In the genomic region with DNA sequence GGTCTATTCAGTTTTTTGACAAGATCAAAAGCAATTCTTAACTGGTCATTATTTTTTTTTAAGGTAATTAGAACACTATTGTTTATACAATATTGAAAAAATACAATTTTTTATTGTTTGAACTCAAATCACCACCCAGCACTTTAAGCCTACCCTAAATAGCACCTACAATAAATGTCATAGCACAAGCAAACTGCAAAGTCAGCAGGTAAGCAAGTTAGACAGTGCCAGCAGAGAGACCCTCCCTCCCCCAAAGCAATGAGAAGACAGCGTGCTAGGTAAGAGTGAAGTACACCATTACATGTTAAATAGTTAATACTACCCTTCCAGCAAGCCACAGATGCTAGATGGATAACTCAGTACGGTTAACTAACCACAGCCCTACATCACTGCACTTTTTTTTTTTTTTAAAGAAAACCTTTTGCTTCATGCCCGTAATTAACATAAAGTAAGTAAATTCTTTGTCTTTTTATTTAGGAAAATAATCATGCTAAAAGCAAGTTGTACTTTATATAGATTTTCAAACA, we compare ENCODE assay signal across 22 cellular contexts.
DNase-seq lines count a peak whose midpoint lies in the region; ATAC-seq and TF ChIP-seq lines count a peak whose summit lies in the region.
"Had no signal": no experiment of that assay in that cellular context is flagged by ENCODE, and none has a peak within 500 bp of the region (broad histone marks: within the 10 kb centered on the region; RNA-seq: fewer than 3 reads in every experiment).

No MANE protein-coding gene starts in this region.

- H3K27ac Mint-ChIP-seq in Caco-2 (ENCODE audit: unreplicated experiment) (peak overlapping the region; percentile 46), chondrocyte (ENCODE audit: unreplicated experiment) (peak overlapping the region; percentile 99)
- H3K27ac Mint-ChIP-seq in stimulated activated effector memory CD8-positive, alpha-beta T cell treated with anti-CD3 and anti-CD28 coated beads, Interleukin-12 subunit alpha, Interleukin-12 subunit beta, amount 100 ng/mL, for 72 hours: peak overlapping the region; percentile 4
- H3K27ac Mint-ChIP-seq: activated naive CD4-positive, alpha-beta T cell treated with anti-CD3 and anti-CD28 coated beads, Interleukin-2, amount 50 U/mL, for 24 hours; activated T-helper 1 cell treated with anti-CD3 and anti-CD28 coated beads, Interleukin-12 subunit alpha, Interleukin-12 subunit beta, Interleukin-2, Interleukin-4 antibody, amounts not matched to agents 30 ng/mL and 10 ng/mL and 1 ng/mL, durations not matched to agents 14 hours and 24 hours and 36 hours; B cell; WTC11 had no signal

- no peak overlapping the region for H3K4me3 Mint-ChIP-seq in Caco-2 (ENCODE audit: unreplicated experiment)
- no peak overlapping the region for H3K4me3 Mint-ChIP-seq in chondrocyte (ENCODE audit: unreplicated experiment)
- no peak overlapping the region for H3K4me3 Mint-ChIP-seq in stimulated activated effector memory CD8-positive, alpha-beta T cell treated with anti-CD3 and anti-CD28 coated beads, Interleukin-12 subunit alpha, Interleukin-12 subunit beta, amount 100 ng/mL, for 72 hours
- H3K4me3 Mint-ChIP-seq: activated naive CD4-positive, alpha-beta T cell treated with anti-CD3 and anti-CD28 coated beads, Interleukin-2, amount 50 U/mL, for 24 hours; activated T-helper 1 cell treated with anti-CD3 and anti-CD28 coated beads, Interleukin-12 subunit alpha, Interleukin-12 subunit beta, Interleukin-2, Interleukin-4 antibody, amounts not matched to agents 30 ng/mL and 10 ng/mL and 1 ng/mL, durations not matched to agents 14 hours and 24 hours and 36 hours; B cell; CD8-positive, alpha-beta memory T cell; central memory CD8-positive, alpha-beta T cell; memory B cell; WTC11 had no signal

- no peak for DNase-seq in Caco-2
- DNase-seq in M059J (ENCODE audit: low read depth): peak; percentile 54
- DNase-seq in chondrocyte (ENCODE audit: low spot score): no peak
- no peak for DNase-seq in stimulated activated effector memory CD8-positive, alpha-beta T cell treated with anti-CD3 and anti-CD28 coated beads, Interleukin-12 subunit alpha, Interleukin-12 subunit beta, amount 100 ng/mL, for 72 hours (ENCODE audit: low spot score in 2 of 2)
- DNase-seq in DMS153 treated with DMSO at 0.1 percent for 48 hours (lab: John Stamatoyannopoulos, UW; ENCODE audit: unreplicated experiment): no peak
- DNase-seq: activated CD4-positive, alpha-beta T cell treated with anti-CD3 and anti-CD28 coated beads, Interleukin-2, amount 50 U/mL, for 1 hour; anterior cingulate cortex; CD8-positive, alpha-beta memory T cell; DMS153; Kasumi-1; kidney glomerular epithelial cell; NCI-H187 treated with DMSO at 0.1 percent for 48 hours; NCI-H526 treated with DMSO at 0.1 percent for 48 hours; T-helper 9 cell had no signal

- no peak for ATAC-seq in stimulated activated effector memory CD8-positive, alpha-beta T cell treated with anti-CD3 and anti-CD28 coated beads, Interleukin-12 subunit alpha, Interleukin-12 subunit beta, amount 100 ng/mL, for 72 hours
- ATAC-seq in HG02588 (IDR thresholded peaks at IDR 0.05; ENCODE audit: unreplicated experiment): no peak
- ATAC-seq in HG03097 (IDR thresholded peaks at IDR 0.05; ENCODE audit: low FRiP score, unreplicated experiment): no peak
- ATAC-seq: WTC11 had no signal

- no peaks in the 10 kb centered on the region for H3K9me3 Mint-ChIP-seq in Caco-2 (ENCODE audit: unreplicated experiment)
- no peaks in the 10 kb centered on the region for H3K9me3 Mint-ChIP-seq in chondrocyte (ENCODE audit: low read depth)
- no peaks in the 10 kb centered on the region for H3K9me3 Mint-ChIP-seq in stimulated activated effector memory CD8-positive, alpha-beta T cell treated with anti-CD3 and anti-CD28 coated beads, Interleukin-12 subunit alpha, Interleukin-12 subunit beta, amount 100 ng/mL, for 72 hours
- H3K9me3 Mint-ChIP-seq: activated naive CD4-positive, alpha-beta T cell treated with anti-CD3 and anti-CD28 coated beads, Interleukin-2, amount 50 U/mL, for 24 hours; activated T-helper 1 cell treated with anti-CD3 and anti-CD28 coated beads, Interleukin-12 subunit alpha, Interleukin-12 subunit beta, Interleukin-2, Interleukin-4 antibody, amounts not matched to agents 30 ng/mL and 10 ng/mL and 1 ng/mL, durations not matched to agents 14 hours and 24 hours and 36 hours; CD8-positive, alpha-beta memory T cell; central memory CD8-positive, alpha-beta T cell; memory B cell; WTC11 had no signal

- no peaks in the 10 kb centered on the region for H3K27me3 Mint-ChIP-seq in Caco-2 (ENCODE audit: insufficient read depth, unreplicated experiment)
- no peaks in the 10 kb centered on the region for H3K27me3 Mint-ChIP-seq in chondrocyte (ENCODE audit: low read depth)
- H3K27me3 Mint-ChIP-seq: activated naive CD4-positive, alpha-beta T cell treated with anti-CD3 and anti-CD28 coated beads, Interleukin-2, amount 50 U/mL, for 24 hours; B cell; CD8-positive, alpha-beta memory T cell; central memory CD8-positive, alpha-beta T cell; memory B cell had no signal

- no peak overlapping the region for H3K4me3 ChIP-seq in Caco-2 (ENCODE audit: low read depth, low read length)

- intact Hi-C loops in Caco-2 (cut with micrococcal nuclease; ENCODE audit: unreplicated experiment): no loop called here

- H3K36me3 Mint-ChIP-seq in Caco-2 (ENCODE audit: insufficient read depth, unreplicated experiment) (peaks cover 46% of the 10 kb centered on the region), chondrocyte (ENCODE audit: low read depth) (peaks cover 39% of the 10 kb centered on the region)
- peaks cover 60% of the 10 kb centered on the region for H3K36me3 Mint-ChIP-seq in stimulated activated effector memory CD8-positive, alpha-beta T cell treated with anti-CD3 and anti-CD28 coated beads, Interleukin-12 subunit alpha, Interleukin-12 subunit beta, amount 100 ng/mL, for 72 hours

- CTCF ChIA-PET in Caco-2 (lab: Charles Lee): interaction anchor here (0.7 kb wide), 1 partner anchor 86 kb away, joined by 3 read pairs; no protein-coding TSS in a partner anchor

- peaks cover 1% of the 10 kb centered on the region; the same call in 1 of the 2 replicates for H3K36me3 ChIP-seq in Caco-2 (ENCODE audit: control insufficient read depth, insufficient read depth, low read length)

- no TSS peak for BruUV-seq in Caco-2 (replicated peaks; lab: Mats Ljungman, UMichigan)

- POLR2A ChIA-PET in Caco-2 (lab: Charles Lee): no interaction called here

- H3K4me1 ChIP-seq in Caco-2: peaks cover 25% of the 10 kb centered on the region

- H3K4me1 Mint-ChIP-seq in Caco-2 (ENCODE audit: low read depth, unreplicated experiment) (peaks cover 22% of the 10 kb centered on the region), chondrocyte (ENCODE audit: low read depth) (peaks cover 80% of the 10 kb centered on the region)
- H3K4me1 Mint-ChIP-seq in stimulated activated effector memory CD8-positive, alpha-beta T cell treated with anti-CD3 and anti-CD28 coated beads, Interleukin-12 subunit alpha, Interleukin-12 subunit beta, amount 100 ng/mL, for 72 hours: peaks cover 17% of the 10 kb centered on the region

- no peaks in the 10 kb centered on the region for H3K9me3 ChIP-seq in Caco-2

- TF ChIP-seq CTCF in Caco-2 (IDR thresholded peaks at IDR 0.05; ENCODE audit: insufficient read depth in 1 of 2, low read depth in 1 of 2, low read length in 1 of 2, severe bottlenecking in 1 of 2, unreplicated experiment in 1 of 2) (no peak), chondrocyte (IDR thresholded peaks at IDR 0.05) (no peak)

- H3K27me3 ChIP-seq in Caco-2 (replicated peaks; ENCODE audit: control insufficient read depth, insufficient read depth, low read length): no peaks in the 10 kb centered on the region

Comparison
In these comparisons a context has a peak if more than half of its experiments do, and no peak if none do; other contexts are left out.
1. H3K27ac Mint-ChIP-seq: peak in every context shown above with its lines; median percentile 99 in chondrocyte; 46 in Caco-2; 4 in stimulated activated effector memory CD8-positive, alpha-beta T cell treated with anti-CD3 and anti-CD28 coated beads, Interleukin-12 subunit alpha, Interleukin-12 subunit beta, amount 100 ng/mL, for 72 hours.